Comparison of ENCODE assay signal across 1 cellular context in genomic region chr6:52517502-52518278, GRCh38.
TF ChIP-seq lines count a peak whose summit lies in the region.

No MANE protein-coding gene starts in this region.

TF ChIP-seq in HepG2, 621 proteins besides CTCF, POLR2A, EP300 and RAD21 (continued from another document and continues in another):
- TF ChIP-seq CEBPZ (IDR thresholded peaks at IDR 0.05; ENCODE audit: low read length) (no peak), KLF15 (CRISPR knock-in tag; IDR thresholded peaks at IDR 0.05; ENCODE audit: borderline replicate concordance) (no peak), ZNF44 (CRISPR knock-in tag; IDR thresholded peaks at IDR 0.05) (no peak), MEIS2 (CRISPR knock-in tag; IDR thresholded peaks at IDR 0.05) (no peak), HNF1A (IDR thresholded peaks at IDR 0.05; ENCODE audit: low read depth) (no peak), HNF1A (CRISPR knock-in tag; IDR thresholded peaks at IDR 0.05; ENCODE audit: borderline replicate concordance) (peak; percentile 51; the same call in 1 of the 2 replicates), ATF7 (IDR thresholded peaks at IDR 0.05) (no peak), ATF7 (CRISPR knock-in tag; IDR thresholded peaks at IDR 0.05) (no peak), NCOA5 (CRISPR knock-in tag; IDR thresholded peaks at IDR 0.05) (no peak), GPN1 (CRISPR knock-in tag; IDR thresholded peaks at IDR 0.05; ENCODE audit: borderline replicate concordance) (no peak), ZBTB3 (CRISPR knock-in tag; IDR thresholded peaks at IDR 0.05; ENCODE audit: borderline replicate concordance, low read depth) (no peak), ZNF460 (CRISPR knock-in tag; IDR thresholded peaks at IDR 0.05; ENCODE audit: borderline replicate concordance) (no peak; the same call in 1 of the 2 replicates), ZSCAN5A (CRISPR knock-in tag; IDR thresholded peaks at IDR 0.05; ENCODE audit: borderline replicate concordance) (0 out of 2 replicates have a peak, but pooled peaks have one; percentile 20), ASH2L (IDR thresholded peaks at IDR 0.05; ENCODE audit: insufficient read length, low read depth, low read length) (peak; percentile 61), DRAP1 (CRISPR knock-in tag; IDR thresholded peaks at IDR 0.05) (peak; percentile 55; the same call in 1 of the 2 replicates), HMG20A (CRISPR knock-in tag; IDR thresholded peaks at IDR 0.05; ENCODE audit: borderline replicate concordance) (peak; percentile 63; the same call in 1 of the 2 replicates), RXRB (CRISPR knock-in tag; IDR thresholded peaks at IDR 0.05; ENCODE audit: borderline replicate concordance) (peak; percentile 54; the same call in 1 of the 2 replicates), ZBTB34 (CRISPR knock-in tag; IDR thresholded peaks at IDR 0.05) (peak; percentile 59; the same call in 1 of the 2 replicates), HNRNPUL1 (IDR thresholded peaks at IDR 0.05; ENCODE audit: low read depth, low read length) (no peak), ZNF17 (CRISPR knock-in tag; IDR thresholded peaks at IDR 0.05) (no peak), NFE2 (CRISPR knock-in tag; IDR thresholded peaks at IDR 0.05) (no peak), NR2C2 (CRISPR knock-in tag; IDR thresholded peaks at IDR 0.05; ENCODE audit: borderline replicate concordance) (no peak), ZNF484 (CRISPR knock-in tag; IDR thresholded peaks at IDR 0.05; ENCODE audit: borderline replicate concordance, low read depth) (no peak), BATF2 (CRISPR knock-in tag; IDR thresholded peaks at IDR 0.05) (no peak), SP1 (IDR thresholded peaks at IDR 0.05) (no peak), SP1 (CRISPR knock-in tag; IDR thresholded peaks at IDR 0.05) (no peak), ZNF770 (CRISPR knock-in tag; IDR thresholded peaks at IDR 0.05) (no peak), ZBTB37 (CRISPR knock-in tag; IDR thresholded peaks at IDR 0.05) (peak; percentile 70; the same call in 1 of the 2 replicates), MIXL1 (CRISPR knock-in tag; IDR thresholded peaks at IDR 0.05) (no peak), ZNF550 (CRISPR knock-in tag; IDR thresholded peaks at IDR 0.05; ENCODE audit: borderline replicate concordance) (0 out of 2 replicates have a peak, but pooled peaks have one; percentile 21), ZNF883 (CRISPR knock-in tag; IDR thresholded peaks at IDR 0.05; ENCODE audit: not compliant biosample characterization) (peak; percentile 58), ZNF589 (CRISPR knock-in tag; conservative IDR thresholded peaks at IDR 0.05) (no peak), CEBPG (CRISPR knock-in tag; IDR thresholded peaks at IDR 0.05) (peak; percentile 54; the same call in 1 of the 2 replicates), ZGPAT (CRISPR knock-in tag; IDR thresholded peaks at IDR 0.05) (peak; percentile 87), GATAD2A (CRISPR knock-in tag; IDR thresholded peaks at IDR 0.05) (peak; percentile 87), NRL (CRISPR knock-in tag; IDR thresholded peaks at IDR 0.05; ENCODE audit: borderline replicate concordance) (peak; percentile 31; the same call in 1 of the 2 replicates), PAXIP1 (CRISPR knock-in tag; conservative IDR thresholded peaks at IDR 0.05) (peak; percentile 74), MED1 (CRISPR knock-in tag; IDR thresholded peaks at IDR 0.05) (peak; percentile 61; the same call in 1 of the 2 replicates), TCF12 (IDR thresholded peaks at IDR 0.05) (no peak), TCF12 (CRISPR knock-in tag; IDR thresholded peaks at IDR 0.05) (no peak), MIER3 (CRISPR knock-in tag; IDR thresholded peaks at IDR 0.05; ENCODE audit: borderline replicate concordance) (peak; percentile 76; the same call in 1 of the 2 replicates)
